ENCODE assay signal across 18 cellular contexts in the genomic region with DNA sequence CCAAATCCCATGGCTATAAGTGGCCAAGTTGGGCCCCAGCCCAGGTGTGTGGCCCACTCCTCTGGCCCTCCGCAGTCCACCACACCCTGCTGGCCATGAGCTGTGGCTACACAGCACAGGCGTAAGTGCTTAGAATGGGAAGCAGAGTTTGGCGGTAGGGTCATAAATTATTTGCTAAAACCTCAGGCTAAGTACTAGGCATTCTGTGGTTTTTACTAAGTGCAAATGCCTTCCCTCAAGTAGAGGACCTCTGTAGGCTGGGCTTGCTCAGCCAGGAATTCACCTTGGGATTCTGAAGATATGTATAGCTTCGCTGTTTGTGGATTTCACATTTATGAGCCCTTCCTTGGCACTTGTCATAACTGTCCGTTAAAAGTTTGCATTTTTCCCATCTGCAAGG. TPM values are rescaled to one million over a fixed set of nuclear protein-coding genes. Genes with fewer than 3 reads are reported as not detected.
"Had no signal": no experiment of that assay in that cellular context is flagged by ENCODE, and none has a peak within 500 bp of the region (broad histone marks: within the 10 kb centered on the region; RNA-seq: fewer than 3 reads in every experiment).

No MANE protein-coding gene starts in this region.

- H3K27ac ChIP-seq: gastroesophageal sphincter, heart right ventricle, parathyroid adenoma, thoracic aorta, upper lobe of right lung had no signal

- H3K36me3 Mint-ChIP-seq: activated naive CD8-positive, alpha-beta T cell treated with anti-CD3 and anti-CD28 coated beads, Interleukin-2, amount 10 ng/mL, durations not matched to agents 7 days and 5 days; naive B cell had no signal

- H3K36me3 ChIP-seq: breast epithelium, gastroesophageal sphincter, heart right ventricle, thoracic aorta, upper lobe of right lung had no signal

- H3K9me3 Mint-ChIP-seq: activated naive CD8-positive, alpha-beta T cell treated with anti-CD3 and anti-CD28 coated beads, Interleukin-2, amount 10 ng/mL, durations not matched to agents 7 days and 5 days; activated T-helper 1 cell treated with anti-CD3 and anti-CD28 coated beads, Interleukin-12 subunit alpha, Interleukin-12 subunit beta, Interleukin-2, Interleukin-4 antibody, amounts not matched to agents 30 ng/mL and 10 ng/mL and 1 ng/mL, durations not matched to agents 14 hours and 24 hours and 36 hours; naive B cell had no signal

- H2AFZ ChIP-seq: parathyroid adenoma had no signal

- H3K4me3 ChIP-seq: breast epithelium, gastroesophageal sphincter, heart right ventricle, thoracic aorta, upper lobe of right lung had no signal

- H3K79me2 ChIP-seq: parathyroid adenoma had no signal

- H3K9ac ChIP-seq: parathyroid adenoma had no signal

- DNase-seq: activated CD4-positive, alpha-beta T cell treated with anti-CD3 and anti-CD28 coated beads, Interleukin-2, amount 50 U/mL, for 1 hour; activated naive CD8-positive, alpha-beta T cell treated with anti-CD3 and anti-CD28 coated beads, Interleukin-2, amount 10 ng/mL, durations not matched to agents 7 days and 5 days; anterior cingulate cortex; erythroblast; heart right ventricle; left colon; naive B cell; stimulated activated CD4-positive, alpha-beta T cell treated with anti-CD3 and anti-CD28 coated beads, Interleukin-12 subunit alpha, Interleukin-12 subunit beta, amount 100 ng/mL, for 4 hours; stimulated activated CD4-positive, alpha-beta T cell treated with anti-CD3 and anti-CD28 coated beads, Interleukin-2, amount 100 ng/mL, for 24 hours; T-helper 2 cell; upper lobe of right lung had no signal

- ATAC-seq: activated CD4-positive, CD25-positive, alpha-beta regulatory T cell treated with anti-CD3 and anti-CD28 coated beads, Interleukin-2, amount 50 U/mL, for 24 hours; gastroesophageal sphincter; heart right ventricle; upper lobe of right lung had no signal

- H3K27ac Mint-ChIP-seq: activated naive CD8-positive, alpha-beta T cell treated with anti-CD3 and anti-CD28 coated beads, Interleukin-2, amount 10 ng/mL, durations not matched to agents 7 days and 5 days; activated T-helper 1 cell treated with anti-CD3 and anti-CD28 coated beads, Interleukin-12 subunit alpha, Interleukin-12 subunit beta, Interleukin-2, Interleukin-4 antibody, amounts not matched to agents 30 ng/mL and 10 ng/mL and 1 ng/mL, durations not matched to agents 14 hours and 24 hours and 36 hours had no signal

- H3K4me1 ChIP-seq: parathyroid adenoma had no signal

- H3K27me3 ChIP-seq: breast epithelium, gastroesophageal sphincter, upper lobe of right lung had no signal

- H3K9me3 ChIP-seq: breast epithelium, gastroesophageal sphincter, heart right ventricle, thoracic aorta, upper lobe of right lung had no signal

- H3K4me3 Mint-ChIP-seq: activated naive CD8-positive, alpha-beta T cell treated with anti-CD3 and anti-CD28 coated beads, Interleukin-2, amount 10 ng/mL, durations not matched to agents 7 days and 5 days; activated T-helper 1 cell treated with anti-CD3 and anti-CD28 coated beads, Interleukin-12 subunit alpha, Interleukin-12 subunit beta, Interleukin-2, Interleukin-4 antibody, amounts not matched to agents 30 ng/mL and 10 ng/mL and 1 ng/mL, durations not matched to agents 14 hours and 24 hours and 36 hours; naive B cell had no signal

RNA-seq across cellular contexts. Expression of a gene that starts 44.8 kb away (rescaled TPM):
- total RNA-seq: activated CD8-positive, alpha-beta memory T cell treated with anti-CD3 and anti-CD28 coated beads for 36 hours; activated naive CD8-positive, alpha-beta T cell treated with anti-CD3 and anti-CD28 coated beads, Interleukin-2, amount 10 ng/mL, durations not matched to agents 7 days and 5 days; activated T-helper 1 cell treated with anti-CD3 and anti-CD28 coated beads, Interleukin-12 subunit alpha, Interleukin-12 subunit beta, Interleukin-2, Interleukin-4 antibody, amounts not matched to agents 30 ng/mL and 10 ng/mL and 1 ng/mL, durations not matched to agents 14 hours and 24 hours and 36 hours had no signal
